ENCODE assay signal across 8 cellular contexts in the genomic region with DNA sequence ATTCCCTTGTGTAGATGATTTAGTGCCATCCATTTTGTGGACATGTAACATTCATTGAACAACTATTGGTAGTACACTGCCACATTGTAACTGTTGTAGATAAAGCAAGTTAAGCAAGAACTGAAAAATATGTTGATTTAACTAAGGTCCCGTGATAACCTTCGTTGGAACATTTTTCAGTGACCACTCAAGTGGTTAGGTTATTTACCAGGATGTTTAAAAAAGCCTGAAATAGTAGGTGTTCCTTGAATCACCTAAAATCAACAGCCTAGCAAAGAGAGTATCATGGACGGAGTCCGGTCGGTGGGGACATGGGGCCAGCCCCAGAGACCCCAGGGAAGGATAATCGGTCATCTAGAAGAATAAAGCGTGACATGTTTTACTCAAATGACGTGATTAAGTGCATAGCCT. TPM values are rescaled to one million over a fixed set of nuclear protein-coding genes. Genes with fewer than 3 reads are reported as not detected.
DNase-seq lines count a peak whose midpoint lies in the region; ATAC-seq and TF ChIP-seq lines count a peak whose summit lies in the region.

No MANE protein-coding gene starts in this region.

- H3K36me3 ChIP-seq in heart right ventricle (no peaks in the 10 kb centered on the region), mesenchymal stem cell (ENCODE audit: control insufficient read depth in 1 of 2, insufficient read depth in 2 of 2, low read depth in 1 of 2, low read length in 2 of 2) (no peaks in the 10 kb centered on the region), uterus (no peaks in the 10 kb centered on the region)

- H3K23ac ChIP-seq in mesenchymal stem cell (ENCODE audit: low read length in 2 of 2), result no peak overlapping the region

- H2AK5ac ChIP-seq in mesenchymal stem cell (ENCODE audit: low read length, severe bottlenecking), result no peak overlapping the region

- H2BK15ac ChIP-seq in mesenchymal stem cell (ENCODE audit: low read depth, poor library complexity, severe bottlenecking), result no peak overlapping the region

- TF ChIP-seq CTCF in heart right ventricle (IDR thresholded peaks at IDR 0.05) (no peak), astrocyte of the spinal cord (IDR thresholded peaks at IDR 0.05; ENCODE audit: low read depth, low read length) (no peak), uterus (IDR thresholded peaks at IDR 0.05) (no peak)

- H3K79me1 ChIP-seq in mesenchymal stem cell (replicated peaks; ENCODE audit: low read length, poor library complexity, severe bottlenecking), result peaks cover 2% of the 10 kb centered on the region

- H3K4me2 ChIP-seq in mesenchymal stem cell (ENCODE audit: low read length, poor library complexity, severe bottlenecking), result peak overlapping the region; percentile 66

- H2AFZ ChIP-seq in mesenchymal stem cell (ENCODE audit: low read depth, low read length), result no peak overlapping the region

- H3K4me3 ChIP-seq in heart right ventricle (peak overlapping the region in 8 of 10 donors; percentile 68 to 96 (median 92)), astrocyte of the spinal cord (ENCODE audit: low read depth, low read length) (peak overlapping the region; percentile 95), mesenchymal stem cell (ENCODE audit: insufficient read depth in 1 of 2, low read depth in 1 of 2, low read length in 2 of 2) (peak overlapping the region in 1 of 2 experiments; percentile 90), uterus (no peak overlapping the region)

- no peak overlapping the region for H2BK12ac ChIP-seq in mesenchymal stem cell (ENCODE audit: low read length in 2 of 2)

- H3K4me1 ChIP-seq in heart right ventricle, result peaks cover 0 to 71% (median 59%) of the 10 kb centered on the region in 9 donors
- H3K4me1 ChIP-seq in mesenchymal stem cell (ENCODE audit: control insufficient read depth, insufficient read depth, low read depth, low read length), result peaks cover 7% of the 10 kb centered on the region
- peaks cover 10 to 11% of the 10 kb centered on the region in 2 donors for H3K4me1 ChIP-seq in uterus

- H3K27ac ChIP-seq in heart right ventricle, result peak overlapping the region in 8 of 10 donors; percentile 92 to 97 (median 95)
- H3K27ac ChIP-seq in mesenchymal stem cell (ENCODE audit: low read length, poor library complexity, severe bottlenecking), result peak overlapping the region; percentile 20
- H3K27ac ChIP-seq in uterus, result peak overlapping the region; percentile 85 to 93

- intact Hi-C loops in heart right ventricle (cut with DNase I) (loop anchor here in 9 of 10 donors (5.0 to 10.0 kb wide), 10 partner anchors 62 to 342 kb away; a partner anchor contains a TSS), left ventricle myocardium superior (cut with micrococcal nuclease) (loop anchor here (5.0 kb wide), 2 partner anchors 60 to 195 kb away; a partner anchor contains a TSS), uterus (cut with DNase I; ENCODE audit: low total_unique reads) (loop anchor here (10.0 kb wide), 1 partner anchor 62 kb away; a partner anchor contains a TSS)

- WGBS in heart right ventricle, 2 donors, result 45 to 46% methylated on average over 8 of the region's 8 CpGs
- WGBS in mesenchymal stem cell, result 8% methylated on average over 8 of the region's 8 CpGs

- H3K27me3 ChIP-seq in heart right ventricle (no peaks in the 10 kb centered on the region), mesenchymal stem cell (ENCODE audit: control insufficient read depth in 1 of 2, insufficient read depth in 1 of 2, low read length in 2 of 2) (no peaks in the 10 kb centered on the region), uterus (no peaks in the 10 kb centered on the region)

- H2BK5ac ChIP-seq in mesenchymal stem cell (ENCODE audit: low read depth, low read length, poor library complexity, severe bottlenecking), result no peak overlapping the region

- ATAC-seq in heart right ventricle, result no peak
- no peak for ATAC-seq in left ventricle myocardium superior
- ATAC-seq in GM18858 (IDR thresholded peaks at IDR 0.05; ENCODE audit: unreplicated experiment), result no peak
- ATAC-seq in GM19023 (IDR thresholded peaks at IDR 0.05; ENCODE audit: unreplicated experiment), result no peak
- ATAC-seq in GM21825 (IDR thresholded peaks at IDR 0.05; ENCODE audit: unreplicated experiment), result no peak

- H3K9ac ChIP-seq in mesenchymal stem cell (ENCODE audit: low read length), result peak overlapping the region; percentile 95

- H3K14ac ChIP-seq in mesenchymal stem cell (ENCODE audit: low read length in 2 of 2), result no peak overlapping the region

- no peak overlapping the region for H3K4ac ChIP-seq in mesenchymal stem cell (ENCODE audit: low read depth in 1 of 2, low read length in 2 of 2)

- no peak overlapping the region for H3K18ac ChIP-seq in mesenchymal stem cell (ENCODE audit: low read depth in 1 of 2, low read length in 2 of 2)

- DNase-seq in heart right ventricle (no peak), left ventricle myocardium superior (no peak), astrocyte of the spinal cord (ENCODE audit: low read depth, low spot score) (peak; percentile 7), mesenchymal stem cell (peak; percentile 48), uterus (no peak)

- no peak overlapping the region for H4K91ac ChIP-seq in mesenchymal stem cell (ENCODE audit: low read length)

- no peak overlapping the region for H4K8ac ChIP-seq in mesenchymal stem cell (ENCODE audit: low read length)

- H3K9me3 ChIP-seq in heart right ventricle (no peaks in the 10 kb centered on the region), mesenchymal stem cell (ENCODE audit: control insufficient read depth, low read length) (no peaks in the 10 kb centered on the region), uterus (no peaks in the 10 kb centered on the region)

- in situ Hi-C loops in astrocyte of the spinal cord (cut with HindIII; ENCODE audit: low sequenced_read_pairs), result no loop called here

- no peak overlapping the region for H2BK120ac ChIP-seq in mesenchymal stem cell (ENCODE audit: low read depth, low read length)

- TF ChIP-seq POLR2A in uterus (IDR thresholded peaks at IDR 0.05), result no peak

RNA-seq across cellular contexts. Expression of a gene that starts 2.6 kb away (rescaled TPM):
- 100 to 1,000 TPM in 1 of 10 donors, 10 to 100 TPM in 9; 38.0 to 101 (median 55.3) TPM for total RNA-seq in heart right ventricle
- polyA plus RNA-seq in heart right ventricle, result 10 to 100 TPM; 34.2 to 38.6 TPM
- total RNA-seq in left ventricle myocardium superior, result 89.3 TPM
- polyA plus RNA-seq in mesenchymal stem cell (2013, experiment 1 of 2), result 101 TPM
- 104 TPM for polyA plus RNA-seq in mesenchymal stem cell (2013, experiment 2 of 2)
- total RNA-seq in uterus, result 100 to 1,000 TPM in 3 of 4 donors, 10 to 100 TPM in 1; 75.8 to 121 (median 101) TPM

Comparison
In these comparisons a context has a peak if more than half of its experiments do, and no peak if none do; other contexts are left out.
1. DNase-seq: peak in astrocyte of the spinal cord (single experiment) and mesenchymal stem cell (single experiment); none in heart right ventricle (0 of 2), left ventricle myocardium superior (single experiment) and uterus (0 of 2).
2. H3K27ac ChIP-seq: peak in every context shown above with its lines; median percentile 95 in heart right ventricle; 89 in uterus; 20 in mesenchymal stem cell.
3. H3K4me3 ChIP-seq: peak in heart right ventricle (8 of 10) and astrocyte of the spinal cord (single experiment); none in uterus (0 of 2).